Comparison of ENCODE assay signal across 29 cellular contexts in the genomic region with DNA sequence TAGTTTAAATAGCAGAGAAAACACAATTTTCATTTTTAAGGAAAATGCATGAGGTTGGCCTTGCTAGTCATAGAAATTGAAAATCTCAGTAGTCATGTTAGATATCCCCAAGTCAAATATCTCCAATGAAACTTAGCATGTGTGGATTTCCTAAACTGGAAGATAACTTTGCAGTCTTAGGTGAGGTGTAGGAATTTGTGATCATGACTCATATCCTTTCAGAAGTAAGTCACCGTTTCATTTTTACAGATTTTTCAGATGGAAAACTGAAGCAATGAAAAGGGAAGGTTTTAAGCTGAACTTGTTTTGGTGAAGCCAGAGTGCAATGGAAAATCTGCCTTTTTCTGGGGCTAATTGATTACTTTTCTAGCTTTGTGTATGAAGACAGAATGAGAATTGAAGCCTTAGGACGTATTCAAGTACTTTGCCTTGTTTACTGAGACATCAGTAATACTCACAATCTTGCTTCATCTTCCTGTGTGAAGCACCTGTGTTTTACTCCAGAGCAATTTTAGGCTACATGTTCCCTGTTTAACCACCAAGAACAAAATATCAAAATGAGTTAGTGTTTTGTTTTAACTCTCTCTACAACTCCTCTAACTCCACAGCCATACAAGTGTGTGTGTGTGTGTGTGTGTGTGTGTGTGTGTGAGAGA.
A peak's percentile ranks its signal among the peaks of the same experiment; 100 is the strongest.
DNase-seq lines count a peak whose midpoint lies in the region; ATAC-seq and TF ChIP-seq lines count a peak whose summit lies in the region.
"Had no signal": no experiment of that assay in that cellular context is flagged by ENCODE, and none has a peak within 500 bp of the region (broad histone marks: within the 10 kb centered on the region; RNA-seq: fewer than 3 reads in every experiment).

No MANE protein-coding gene starts in this region.

- no peaks in the 10 kb centered on the region for H3K27me3 Mint-ChIP-seq in Calu3 (ENCODE audit: unreplicated experiment)
- H3K27me3 Mint-ChIP-seq: activated CD8-positive, alpha-beta memory T cell treated with anti-CD3 and anti-CD28 coated beads, Interleukin-2, amount 10 ng/mL, durations not matched to agents 7 days and 5 days; naive B cell had no signal

- peaks cover 28% of the 10 kb centered on the region for H3K4me1 ChIP-seq in OCI-LY1 (ENCODE audit: insufficient read depth, low read length, severe bottlenecking)
- H3K4me1 ChIP-seq: BE2C, tibial nerve had no signal

- H3K4me1 Mint-ChIP-seq in Calu3 (ENCODE audit: low read depth, unreplicated experiment) = no peaks in the 10 kb centered on the region
- H3K4me1 Mint-ChIP-seq: activated CD8-positive, alpha-beta memory T cell treated with anti-CD3 and anti-CD28 coated beads, Interleukin-2, amount 10 ng/mL, durations not matched to agents 7 days and 5 days; mesothelial cell of epicardium; naive B cell had no signal

- H3K4me3 ChIP-seq in OCI-LY1 (ENCODE audit: low read depth, low read length, poor library complexity, severe bottlenecking) = no peak overlapping the region
- H3K4me3 ChIP-seq: SK-N-MC, tibial nerve had no signal

- no peaks in the 10 kb centered on the region for H3K79me2 ChIP-seq in OCI-LY1 (ENCODE audit: insufficient read depth, low read length)

- peak overlapping the region; percentile 4; the same call in 1 of the 2 replicates for H3K4me2 ChIP-seq in OCI-LY1 (ENCODE audit: low read length)

- DNase-seq in Calu3 = no peak
- peak; percentile 7 for DNase-seq in amniotic epithelial cell (ENCODE audit: low read depth)
- peak; percentile 29 for DNase-seq in inferior parietal cortex (ENCODE audit: extremely low spot score)
- no peak for DNase-seq in NCI-H2081 treated with DMSO at 0.1 percent for 48 hours (lab: John Stamatoyannopoulos, UW)
- DNase-seq in mesenteric fat pad (ENCODE audit: low spot score) = no peak
- DNase-seq in NCI-H524 (lab: John Stamatoyannopoulos, UW) = no peak
- DNase-seq: activated CD4-positive, alpha-beta T cell treated with anti-CD3 and anti-CD28 coated beads, Interleukin-2, amount 50 U/mL, for 4 hours; activated CD4-positive, CD25-positive, alpha-beta regulatory T cell; activated CD8-positive, alpha-beta memory T cell treated with anti-CD3 and anti-CD28 coated beads, Interleukin-2, amount 10 ng/mL, durations not matched to agents 7 days and 5 days; activated T-cell treated with anti-CD3 and anti-CD28 coated beads, Interleukin-2, amount 50 U/mL, for 48 hours; BE2C; CD8-positive, alpha-beta T cell; DMS 273 treated with DMSO at 0.1 percent for 48 hours; HCEC 1CT; hypothalamus; KG1; MM.1S; naive B cell; NCI-H2029; NCI-H526 treated with DMSO at 0.1 percent for 48 hours; nucleus accumbens; stimulated activated CD4-positive, alpha-beta T cell treated with anti-CD3 and anti-CD28 coated beads, Interleukin-15, amount 100 ng/mL, for 24 hours; stimulated activated CD4-positive, alpha-beta T cell treated with anti-CD3 and anti-CD28 coated beads, Interleukin-4, amount 100 ng/mL, for 4 hours had no signal

- no peaks in the 10 kb centered on the region for H4K20me1 ChIP-seq in OCI-LY1 (ENCODE audit: insufficient read depth, low read length)

- H3K27ac ChIP-seq in OCI-LY1 (ENCODE audit: low read depth, low read length, poor library complexity, severe bottlenecking) = peak overlapping the region; percentile 44
- H3K27ac ChIP-seq: SK-N-MC, tibial nerve had no signal

- intact Hi-C loops in Calu3 (cut with micrococcal nuclease; ENCODE audit: unreplicated experiment) = no loop called here

- H3K36me3 ChIP-seq in OCI-LY1 (ENCODE audit: insufficient read depth, low read length) = no peaks in the 10 kb centered on the region
- H3K36me3 ChIP-seq: BE2C, tibial nerve had no signal

- no peak overlapping the region for H2AFZ ChIP-seq in OCI-LY1 (ENCODE audit: low read length)

- H3F3A ChIP-seq in OCI-LY1 (ENCODE audit: insufficient read depth, low read length) = no peaks in the 10 kb centered on the region

- no peak overlapping the region for H3K9ac ChIP-seq in OCI-LY1 (ENCODE audit: low read length)

- H3K9me3 Mint-ChIP-seq in Calu3 (ENCODE audit: low read depth, unreplicated experiment) = peaks cover 3% of the 10 kb centered on the region
- H3K9me3 Mint-ChIP-seq: naive B cell had no signal

- CTCF ChIA-PET in Calu3 (lab: Charles Lee) = no interaction called here

- TF ChIP-seq CTCF in Calu3 (IDR thresholded peaks at IDR 0.05; ENCODE audit: unreplicated experiment) (no peak), OCI-LY1 (IDR thresholded peaks at IDR 0.05; ENCODE audit: low read length) (no peak)

- H3K27me3 ChIP-seq in OCI-LY1 (ENCODE audit: insufficient read depth, low read length) = no peaks in the 10 kb centered on the region
- H3K27me3 ChIP-seq: BE2C, tibial nerve had no signal

- ATAC-seq in GM18873 (IDR thresholded peaks at IDR 0.05; ENCODE audit: low FRiP score, unreplicated experiment) = no peak
- ATAC-seq: activated CD8-positive, alpha-beta memory T cell treated with anti-CD3 and anti-CD28 coated beads, Interleukin-2, amount 10 ng/mL, durations not matched to agents 7 days and 5 days; CD8-positive, alpha-beta T cell; left lobe of liver had no signal

- no peaks in the 10 kb centered on the region for H3K36me3 Mint-ChIP-seq in Calu3 (ENCODE audit: insufficient read depth, unreplicated experiment)
- H3K36me3 Mint-ChIP-seq: activated CD8-positive, alpha-beta memory T cell treated with anti-CD3 and anti-CD28 coated beads, Interleukin-2, amount 10 ng/mL, durations not matched to agents 7 days and 5 days; CD8-positive, alpha-beta T cell; mesothelial cell of epicardium; naive B cell had no signal

- BruUV-seq in Calu3 (replicated peaks; lab: Mats Ljungman, UMichigan) = no TSS peak

- H3K4me3 Mint-ChIP-seq in Calu3 (ENCODE audit: low read depth, unreplicated experiment) = no peak overlapping the region
- H3K4me3 Mint-ChIP-seq: activated CD8-positive, alpha-beta memory T cell treated with anti-CD3 and anti-CD28 coated beads, Interleukin-2, amount 10 ng/mL, durations not matched to agents 7 days and 5 days; CD8-positive, alpha-beta T cell; mesothelial cell of epicardium; naive B cell had no signal

- H3K9me2 ChIP-seq in OCI-LY1 (ENCODE audit: low read depth, low read length) = no peaks in the 10 kb centered on the region

- no peaks in the 10 kb centered on the region for H3K9me3 ChIP-seq in OCI-LY1 (ENCODE audit: low read length)
- H3K9me3 ChIP-seq: tibial nerve had no signal

- peak overlapping the region; percentile 5 for H3K27ac Mint-ChIP-seq in Calu3 (ENCODE audit: unreplicated experiment)
- H3K27ac Mint-ChIP-seq: activated CD8-positive, alpha-beta memory T cell treated with anti-CD3 and anti-CD28 coated beads, Interleukin-2, amount 10 ng/mL, durations not matched to agents 7 days and 5 days; CD8-positive, alpha-beta T cell; mesothelial cell of epicardium; naive B cell had no signal

Comparison
In these comparisons a context has a peak if more than half of its experiments do, and no peak if none do; other contexts are left out.
1. DNase-seq: peak in amniotic epithelial cell (single experiment) and inferior parietal cortex (single experiment); none in Calu3 (single experiment), NCI-H2081 treated with DMSO at 0.1 percent for 48 hours (single experiment), mesenteric fat pad (single experiment) and NCI-H524 (0 of 2).